ENCODE assay signal across 22 cellular contexts in genomic region chr11:26219506-26220117, GRCh38.
DNase-seq lines count a peak whose midpoint lies in the region; ATAC-seq and TF ChIP-seq lines count a peak whose summit lies in the region.
"Had no signal": no experiment of that assay in that cellular context is flagged by ENCODE, and none has a peak within 500 bp of the region (broad histone marks: within the 10 kb centered on the region; RNA-seq: fewer than 3 reads in every experiment).

No MANE protein-coding gene starts in this region.

- H3K4me3 Mint-ChIP-seq in stimulated activated naive CD8-positive, alpha-beta T cell treated with anti-CD3 and anti-CD28 coated beads, Interleukin-15, amount 100 ng/mL, for 72 hours = no peak overlapping the region
- H3K4me3 Mint-ChIP-seq: activated CD4-positive, alpha-beta memory T cell treated with anti-CD3 and anti-CD28 coated beads for 36 hours; CD8-positive, alpha-beta T cell; T-helper 17 cell had no signal

- peaks cover 0 to 2% of the 10 kb centered on the region in 2 donors for H3K9me3 ChIP-seq in lung (ENCODE audit: control insufficient read depth in 2 of 2, insufficient read depth in 1 of 2, low read length in 1 of 2)
- H3K9me3 ChIP-seq: adrenal gland, upper lobe of left lung had no signal

- peak; percentile 6 for DNase-seq in AG08396 (ENCODE audit: low spot score)
- DNase-seq in brain microvascular endothelial cell = peak; percentile 68
- DNase-seq in lung (ENCODE audit: low spot score) = no peak
- DNase-seq in cerebellar cortex (ENCODE audit: low spot score) = no peak
- DNase-seq in stimulated activated naive CD8-positive, alpha-beta T cell treated with anti-CD3 and anti-CD28 coated beads, Interleukin-15, amount 100 ng/mL, for 72 hours = no peak
- no peak for DNase-seq in T1000 (lab: John Stamatoyannopoulos, UW)
- DNase-seq: activated CD4-positive, alpha-beta memory T cell treated with anti-CD3 and anti-CD28 coated beads for 36 hours; activated T-cell treated with anti-CD3 and anti-CD28 coated beads for 4 hours; adrenal gland; CD8-positive, alpha-beta T cell; foreskin melanocyte; GF-D8; NCI-H2081; NCI-H510A treated with DMSO at 0.1 percent for 48 hours; retina; stomach; T-helper 17 cell; upper lobe of left lung; WERI-Rb-1 had no signal

- H3K4me3 ChIP-seq in brain microvascular endothelial cell (ENCODE audit: low read depth, low read length) (no peak overlapping the region), lung (no peak overlapping the region)
- H3K4me3 ChIP-seq: adrenal gland, hepatocyte, SK-N-MC, stomach, upper lobe of left lung had no signal

- peaks cover 0 to 11% of the 10 kb centered on the region in 2 donors for H3K9me3 Mint-ChIP-seq in stimulated activated naive CD8-positive, alpha-beta T cell treated with anti-CD3 and anti-CD28 coated beads, Interleukin-15, amount 100 ng/mL, for 72 hours

- in situ Hi-C loops in brain microvascular endothelial cell (cut with HindIII; ENCODE audit: low pct_ligation_motif_present, low sequenced_read_pairs) = no loop called here

- peak; percentile 51 for ATAC-seq in GM19395 (IDR thresholded peaks at IDR 0.05; ENCODE audit: unreplicated experiment)
- peak; percentile 5 for ATAC-seq in lung (ENCODE audit: insufficient read depth, low FRiP score)
- no peak for ATAC-seq in stimulated activated naive CD8-positive, alpha-beta T cell treated with anti-CD3 and anti-CD28 coated beads, Interleukin-15, amount 100 ng/mL, for 72 hours
- ATAC-seq: CD8-positive, alpha-beta T cell; T-helper 17 cell had no signal

- H3K27ac ChIP-seq in brain microvascular endothelial cell (peak overlapping the region; percentile 61), lung (ENCODE audit: low read depth in 1 of 2, low read length in 1 of 2) (no peak overlapping the region)
- H3K27ac ChIP-seq: hepatocyte, SK-N-MC, stomach, WERI-Rb-1 had no signal

- 32 to 41% methylated on average over 4 of the region's 4 CpGs for WGBS in lung, 2 donors

- no peaks in the 10 kb centered on the region for H3K36me3 ChIP-seq in brain microvascular endothelial cell (replicated peaks)
- no peaks in the 10 kb centered on the region for H3K36me3 ChIP-seq in lung (ENCODE audit: control insufficient read depth in 2 of 2, insufficient read depth in 2 of 2, low read length in 2 of 2)
- H3K36me3 ChIP-seq: adrenal gland, stomach, upper lobe of left lung, WERI-Rb-1 had no signal

- TF ChIP-seq CTCF in brain microvascular endothelial cell (IDR thresholded peaks at IDR 0.05; ENCODE audit: low read depth, low read length, missing control alignments) = no peak
- no peak for TF ChIP-seq CTCF in lung (IDR thresholded peaks at IDR 0.05; ENCODE audit: control extremely low read depth, extremely low read depth)

- no peaks in the 10 kb centered on the region for H3K4me1 ChIP-seq in lung (ENCODE audit: control insufficient read depth in 2 of 2, insufficient read depth in 2 of 2, low read length in 2 of 2)
- H3K4me1 ChIP-seq: adrenal gland had no signal

- no peak overlapping the region for H3K27ac Mint-ChIP-seq in stimulated activated naive CD8-positive, alpha-beta T cell treated with anti-CD3 and anti-CD28 coated beads, Interleukin-15, amount 100 ng/mL, for 72 hours
- H3K27ac Mint-ChIP-seq: activated CD4-positive, alpha-beta memory T cell treated with anti-CD3 and anti-CD28 coated beads for 36 hours; CD8-positive, alpha-beta T cell; T-helper 17 cell had no signal

- H3K27me3 ChIP-seq in brain microvascular endothelial cell (replicated peaks) = no peaks in the 10 kb centered on the region
- H3K27me3 ChIP-seq in lung (ENCODE audit: control insufficient read depth, insufficient read depth) = no peaks in the 10 kb centered on the region
- H3K27me3 ChIP-seq: adrenal gland, hepatocyte, stomach, upper lobe of left lung had no signal

- no peaks in the 10 kb centered on the region for H3K4me1 Mint-ChIP-seq in stimulated activated naive CD8-positive, alpha-beta T cell treated with anti-CD3 and anti-CD28 coated beads, Interleukin-15, amount 100 ng/mL, for 72 hours
- H3K4me1 Mint-ChIP-seq: T-helper 17 cell had no signal

- H3K27me3 Mint-ChIP-seq in stimulated activated naive CD8-positive, alpha-beta T cell treated with anti-CD3 and anti-CD28 coated beads, Interleukin-15, amount 100 ng/mL, for 72 hours = no peaks in the 10 kb centered on the region
- H3K27me3 Mint-ChIP-seq: activated CD4-positive, alpha-beta memory T cell treated with anti-CD3 and anti-CD28 coated beads for 36 hours; T-helper 17 cell had no signal

Comparison
In these comparisons a context has a peak if more than half of its experiments do, and no peak if none do; other contexts are left out.
1. DNase-seq: peak in AG08396 (single experiment) and brain microvascular endothelial cell (single experiment); none in lung (single experiment), cerebellar cortex (single experiment), stimulated activated naive CD8-positive, alpha-beta T cell treated with anti-CD3 and anti-CD28 coated beads, Interleukin-15, amount 100 ng/mL, for 72 hours (0 of 2) and T1000 (single experiment).